In the genomic region with DNA sequence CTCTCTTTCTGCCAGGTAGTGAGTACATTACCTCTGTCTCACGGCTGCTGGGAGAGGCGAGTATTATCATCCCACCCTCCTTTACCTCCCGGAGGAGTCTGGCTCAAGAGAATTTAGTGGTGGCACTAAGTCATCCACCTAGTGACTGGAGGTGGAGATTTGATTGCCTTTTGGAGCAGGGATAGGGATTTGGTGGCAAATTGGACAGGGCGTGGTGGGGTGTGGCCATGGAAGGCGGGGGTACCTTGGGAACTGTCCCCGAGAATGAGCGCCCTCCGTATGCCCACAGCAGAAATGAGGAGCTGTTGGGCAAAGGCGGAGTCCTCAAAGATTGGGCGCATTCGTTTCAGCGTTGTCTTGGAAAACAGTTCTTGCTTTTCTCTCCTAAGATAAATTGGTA, we compare ENCODE assay signal across 8 cellular contexts. TPM values are rescaled to one million over a fixed set of nuclear protein-coding genes. Genes with fewer than 3 reads are reported as not detected.
DNase-seq lines count a peak whose midpoint lies in the region; ATAC-seq and TF ChIP-seq lines count a peak whose summit lies in the region.

No MANE protein-coding gene starts in this region.

- no peak for TF ChIP-seq CTCF in DND-41 (IDR thresholded peaks at IDR 0.05; ENCODE audit: borderline replicate concordance, extremely low read depth, low read length, poor library complexity, severe bottlenecking)
- TF ChIP-seq CTCF in natural killer cell (IDR thresholded peaks at IDR 0.05) = no peak

- H3K27me3 ChIP-seq in DND-41 (ENCODE audit: insufficient read depth, low read length, poor library complexity) = no peaks in the 10 kb centered on the region

- ATAC-seq in DND-41 (ENCODE audit: insufficient read depth, low read depth) (no peak), natural killer cell (no peak)

- H3K36me3 Mint-ChIP-seq in dendritic cell treated with granulocyte-macrophage colony-stimulating factor and Interleukin-4, amounts not matched to agents 40 ng/mL and 50 ng/mL, for 4 days (ENCODE audit: low read depth) = no peaks in the 10 kb centered on the region
- no peaks in the 10 kb centered on the region for H3K36me3 Mint-ChIP-seq in natural killer cell

- peak overlapping the region; percentile 90 for H3K27ac Mint-ChIP-seq in dendritic cell treated with granulocyte-macrophage colony-stimulating factor and Interleukin-4, amounts not matched to agents 40 ng/mL and 50 ng/mL, for 4 days
- peak overlapping the region; percentile 84 to 91 for H3K27ac Mint-ChIP-seq in natural killer cell

- H3K4me3 Mint-ChIP-seq in dendritic cell treated with granulocyte-macrophage colony-stimulating factor and Interleukin-4, amounts not matched to agents 40 ng/mL and 50 ng/mL, for 4 days = peak overlapping the region; percentile 91
- peak overlapping the region; percentile 93 for H3K4me3 Mint-ChIP-seq in natural killer cell

- H3K9me3 Mint-ChIP-seq in dendritic cell treated with granulocyte-macrophage colony-stimulating factor and Interleukin-4, amounts not matched to agents 40 ng/mL and 50 ng/mL, for 4 days = no peaks in the 10 kb centered on the region
- H3K9me3 Mint-ChIP-seq in natural killer cell = no peaks in the 10 kb centered on the region

- H3K79me2 ChIP-seq in DND-41 (ENCODE audit: insufficient read depth, low read length) = peaks cover 44% of the 10 kb centered on the region

- peak overlapping the region; percentile 83; the same call in 1 of the 2 replicates for H3K27ac ChIP-seq in DND-41 (ENCODE audit: low read length)

- H3K9me3 ChIP-seq in DND-41 (ENCODE audit: insufficient read depth, low read length, severe bottlenecking) = no peaks in the 10 kb centered on the region

- H4K20me1 ChIP-seq in DND-41 (ENCODE audit: insufficient read depth, low read length) = no peaks in the 10 kb centered on the region; the same call in 1 of the 2 replicates

- peak overlapping the region; percentile 94 for H3K9ac ChIP-seq in DND-41 (ENCODE audit: low read depth, low read length)

- H2AFZ ChIP-seq in DND-41 (ENCODE audit: low read depth, low read length) = peak overlapping the region; percentile 100; the same call in 1 of the 2 replicates

- H3K4me1 Mint-ChIP-seq in dendritic cell treated with granulocyte-macrophage colony-stimulating factor and Interleukin-4, amounts not matched to agents 40 ng/mL and 50 ng/mL, for 4 days (ENCODE audit: low read depth) = peaks cover 23% of the 10 kb centered on the region
- peaks cover 12 to 13% of the 10 kb centered on the region in 2 donors for H3K4me1 Mint-ChIP-seq in natural killer cell

- peaks cover 26% of the 10 kb centered on the region for H3K4me1 ChIP-seq in DND-41 (ENCODE audit: insufficient read depth, low read length)

- peak overlapping the region; percentile 100 for H3K4me3 ChIP-seq in DND-41 (ENCODE audit: low read depth in 1 of 2, low read length in 2 of 2)

- peak overlapping the region; percentile 87 for H3K4me2 ChIP-seq in DND-41 (ENCODE audit: insufficient read depth, low read length)

- H3K27me3 Mint-ChIP-seq in dendritic cell treated with granulocyte-macrophage colony-stimulating factor and Interleukin-4, amounts not matched to agents 40 ng/mL and 50 ng/mL, for 4 days = no peaks in the 10 kb centered on the region
- H3K27me3 Mint-ChIP-seq in natural killer cell (ENCODE audit: low read depth in 2 of 2) = peaks cover 0 to 7% of the 10 kb centered on the region in 2 donors

- intact Hi-C loops in dendritic cell treated with granulocyte-macrophage colony-stimulating factor and Interleukin-4, amounts not matched to agents 40 ng/mL and 50 ng/mL, for 4 days (cut with micrococcal nuclease) = no loop called here
- intact Hi-C loops in natural killer cell (cut with micrococcal nuclease) = no loop called here

- H3K36me3 ChIP-seq in DND-41 (ENCODE audit: insufficient read depth, low read length) = peaks cover 12% of the 10 kb centered on the region; the same call in 1 of the 2 replicates

- DNase-seq in DND-41 (no peak), NCI-H128 (lab: John Stamatoyannopoulos, UW; ENCODE audit: unreplicated experiment) (peak; percentile 10), natural killer cell (no peak), NCI-H524 treated with DMSO at 0.1 percent for 48 hours (lab: John Stamatoyannopoulos, UW) (no peak), occipital lobe (lab: John Stamatoyannopoulos, UW) (no peak), globus pallidus (ENCODE audit: low spot score) (no peak), SIG-M5 treated with dmso at 0.1 percent for 504 hours (lab: John Stamatoyannopoulos, UW; ENCODE audit: unreplicated experiment) (no peak)

RNA-seq across cellular contexts. Expression of a gene that starts 32.1 kb away (rescaled TPM):
- 100 to 1,000 TPM; 187 to 228 (median 219) TPM for total RNA-seq in natural killer cell
- 139 TPM for total RNA-seq in occipital lobe
